1 cellular context compared by ENCODE assay signal in the genomic region with DNA sequence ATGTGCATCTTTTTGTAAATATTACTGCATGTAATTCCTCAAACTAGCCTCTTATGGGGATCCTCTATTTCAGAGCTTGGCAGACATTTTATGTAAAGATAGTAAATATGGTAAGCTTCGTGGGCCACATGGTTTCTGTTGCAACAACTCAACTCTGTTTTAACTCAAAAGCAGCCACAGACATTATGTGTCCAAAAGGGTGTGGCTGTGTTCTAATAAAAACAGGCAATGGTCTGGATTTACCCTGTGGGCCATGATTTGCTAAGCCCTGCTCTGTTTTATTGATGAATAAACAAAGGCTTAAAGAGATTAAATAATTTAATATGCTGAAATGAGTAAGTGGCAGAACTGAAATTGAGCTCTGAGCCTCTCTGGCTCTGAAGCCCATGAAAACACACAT.
TF ChIP-seq lines count a peak whose summit lies in the region.

No MANE protein-coding gene starts in this region.

TF ChIP-seq in K562, 482 proteins besides CTCF, POLR2A, EP300 and RAD21:
- TF ChIP-seq PCBP2 (IDR thresholded peaks at IDR 0.05; ENCODE audit: low read depth, low read length, poor library complexity, severe bottlenecking) (no peak), EWSR1 (IDR thresholded peaks at IDR 0.05; ENCODE audit: borderline replicate concordance, low read depth, partially characterized antibody) (no peak), BACH1 (tag; IDR thresholded peaks at IDR 0.05) (peak; percentile 35), HNRNPLL (IDR thresholded peaks at IDR 0.05; ENCODE audit: low read depth, low read length, poor library complexity, severe bottlenecking) (no peak), RFX7 (CRISPR knock-in tag; IDR thresholded peaks at IDR 0.05) (no peak), ZNF311 (CRISPR knock-in tag; IDR thresholded peaks at IDR 0.05) (peak; percentile 20; the same call in 1 of the 2 replicates), NR2C2 (CRISPR knock-in tag; IDR thresholded peaks at IDR 0.05) (no peak), NR2C2 (tag; IDR thresholded peaks at IDR 0.05) (no peak), EP400 (IDR thresholded peaks at IDR 0.05) (0 out of 2 replicates have a peak, but pooled peaks have one; percentile 14), NCOA4 (IDR thresholded peaks at IDR 0.05; ENCODE audit: partially characterized antibody) (no peak), RAD51 (IDR thresholded peaks at IDR 0.05; ENCODE audit: borderline replicate concordance, low read depth) (no peak), NUFIP1 (IDR thresholded peaks at IDR 0.05; ENCODE audit: partially characterized antibody) (no peak), BCOR (IDR thresholded peaks at IDR 0.05) (no peak), ZNF3 (CRISPR knock-in tag; IDR thresholded peaks at IDR 0.05) (no peak), SMARCA4 (IDR thresholded peaks at IDR 0.05) (no peak), CREB1 (IDR thresholded peaks at IDR 0.05) (no peak), CREB1 (CRISPR knock-in tag; IDR thresholded peaks at IDR 0.05) (no peak), PRPF4 (IDR thresholded peaks at IDR 0.05; ENCODE audit: insufficient read depth, low read depth, low read length, poor library complexity, severe bottlenecking) (no peak), ZBTB8A (IDR thresholded peaks at IDR 0.05; ENCODE audit: partially characterized antibody) (no peak), MIER1 (IDR thresholded peaks at IDR 0.05; ENCODE audit: low read depth) (no peak), ETV6 (IDR thresholded peaks at IDR 0.05; ENCODE audit: borderline replicate concordance in 1 of 2, low read depth in 2 of 2, low read length in 1 of 2) (no peak), ETV6 (CRISPR knock-in tag; IDR thresholded peaks at IDR 0.05; ENCODE audit: borderline replicate concordance) (no peak)
- TF ChIP-seq, protein P1, sequence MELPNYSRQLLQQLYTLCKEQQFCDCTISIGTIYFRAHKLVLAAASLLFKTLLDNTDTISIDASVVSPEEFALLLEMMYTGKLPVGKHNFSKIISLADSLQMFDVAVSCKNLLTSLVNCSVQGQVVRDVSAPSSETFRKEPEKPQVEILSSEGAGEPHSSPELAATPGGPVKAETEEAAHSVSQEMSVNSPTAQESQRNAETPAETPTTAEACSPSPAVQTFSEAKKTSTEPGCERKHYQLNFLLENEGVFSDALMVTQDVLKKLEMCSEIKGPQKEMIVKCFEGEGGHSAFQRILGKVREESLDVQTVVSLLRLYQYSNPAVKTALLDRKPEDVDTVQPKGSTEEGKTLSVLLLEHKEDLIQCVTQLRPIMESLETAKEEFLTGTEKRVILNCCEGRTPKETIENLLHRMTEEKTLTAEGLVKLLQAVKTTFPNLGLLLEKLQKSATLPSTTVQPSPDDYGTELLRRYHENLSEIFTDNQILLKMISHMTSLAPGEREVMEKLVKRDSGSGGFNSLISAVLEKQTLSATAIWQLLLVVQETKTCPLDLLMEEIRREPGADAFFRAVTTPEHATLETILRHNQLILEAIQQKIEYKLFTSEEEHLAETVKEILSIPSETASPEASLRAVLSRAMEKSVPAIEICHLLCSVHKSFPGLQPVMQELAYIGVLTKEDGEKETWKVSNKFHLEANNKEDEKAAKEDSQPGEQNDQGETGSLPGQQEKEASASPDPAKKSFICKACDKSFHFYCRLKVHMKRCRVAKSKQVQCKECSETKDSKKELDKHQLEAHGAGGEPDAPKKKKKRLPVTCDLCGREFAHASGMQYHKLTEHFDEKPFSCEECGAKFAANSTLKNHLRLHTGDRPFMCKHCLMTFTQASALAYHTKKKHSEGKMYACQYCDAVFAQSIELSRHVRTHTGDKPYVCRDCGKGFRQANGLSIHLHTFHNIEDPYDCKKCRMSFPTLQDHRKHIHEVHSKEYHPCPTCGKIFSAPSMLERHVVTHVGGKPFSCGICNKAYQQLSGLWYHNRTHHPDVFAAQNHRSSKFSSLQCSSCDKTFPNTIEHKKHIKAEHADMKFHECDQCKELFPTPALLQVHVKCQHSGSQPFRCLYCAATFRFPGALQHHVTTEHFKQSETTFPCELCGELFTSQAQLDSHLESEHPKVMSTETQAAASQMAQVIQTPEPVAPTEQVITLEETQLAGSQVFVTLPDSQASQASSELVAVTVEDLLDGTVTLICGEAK (IDR thresholded peaks at IDR 0.05): no peak
- TF ChIP-seq, protein P1 (CRISPR knock-in tag; IDR thresholded peaks at IDR 0.05): no peak
- TF ChIP-seq, protein P2, sequence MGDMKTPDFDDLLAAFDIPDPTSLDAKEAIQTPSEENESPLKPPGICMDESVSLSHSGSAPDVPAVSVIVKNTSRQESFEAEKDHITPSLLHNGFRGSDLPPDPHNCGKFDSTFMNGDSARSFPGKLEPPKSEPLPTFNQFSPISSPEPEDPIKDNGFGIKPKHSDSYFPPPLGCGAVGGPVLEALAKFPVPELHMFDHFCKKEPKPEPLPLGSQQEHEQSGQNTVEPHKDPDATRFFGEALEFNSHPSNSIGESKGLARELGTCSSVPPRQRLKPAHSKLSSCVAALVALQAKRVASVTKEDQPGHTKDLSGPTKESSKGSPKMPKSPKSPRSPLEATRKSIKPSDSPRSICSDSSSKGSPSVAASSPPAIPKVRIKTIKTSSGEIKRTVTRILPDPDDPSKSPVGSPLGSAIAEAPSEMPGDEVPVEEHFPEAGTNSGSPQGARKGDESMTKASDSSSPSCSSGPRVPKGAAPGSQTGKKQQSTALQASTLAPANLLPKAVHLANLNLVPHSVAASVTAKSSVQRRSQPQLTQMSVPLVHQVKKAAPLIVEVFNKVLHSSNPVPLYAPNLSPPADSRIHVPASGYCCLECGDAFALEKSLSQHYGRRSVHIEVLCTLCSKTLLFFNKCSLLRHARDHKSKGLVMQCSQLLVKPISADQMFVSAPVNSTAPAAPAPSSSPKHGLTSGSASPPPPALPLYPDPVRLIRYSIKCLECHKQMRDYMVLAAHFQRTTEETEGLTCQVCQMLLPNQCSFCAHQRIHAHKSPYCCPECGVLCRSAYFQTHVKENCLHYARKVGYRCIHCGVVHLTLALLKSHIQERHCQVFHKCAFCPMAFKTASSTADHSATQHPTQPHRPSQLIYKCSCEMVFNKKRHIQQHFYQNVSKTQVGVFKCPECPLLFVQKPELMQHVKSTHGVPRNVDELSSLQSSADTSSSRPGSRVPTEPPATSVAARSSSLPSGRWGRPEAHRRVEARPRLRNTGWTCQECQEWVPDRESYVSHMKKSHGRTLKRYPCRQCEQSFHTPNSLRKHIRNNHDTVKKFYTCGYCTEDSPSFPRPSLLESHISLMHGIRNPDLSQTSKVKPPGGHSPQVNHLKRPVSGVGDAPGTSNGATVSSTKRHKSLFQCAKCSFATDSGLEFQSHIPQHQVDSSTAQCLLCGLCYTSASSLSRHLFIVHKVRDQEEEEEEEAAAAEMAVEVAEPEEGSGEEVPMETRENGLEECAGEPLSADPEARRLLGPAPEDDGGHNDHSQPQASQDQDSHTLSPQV (IDR thresholded peaks at IDR 0.05): no peak
- TF ChIP-seq, protein P3, sequence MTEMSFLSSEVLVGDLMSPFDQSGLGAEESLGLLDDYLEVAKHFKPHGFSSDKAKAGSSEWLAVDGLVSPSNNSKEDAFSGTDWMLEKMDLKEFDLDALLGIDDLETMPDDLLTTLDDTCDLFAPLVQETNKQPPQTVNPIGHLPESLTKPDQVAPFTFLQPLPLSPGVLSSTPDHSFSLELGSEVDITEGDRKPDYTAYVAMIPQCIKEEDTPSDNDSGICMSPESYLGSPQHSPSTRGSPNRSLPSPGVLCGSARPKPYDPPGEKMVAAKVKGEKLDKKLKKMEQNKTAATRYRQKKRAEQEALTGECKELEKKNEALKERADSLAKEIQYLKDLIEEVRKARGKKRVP (CRISPR knock-in tag; IDR thresholded peaks at IDR 0.05): no peak
